In genomic region chr20:17570347-17571152, GRCh38 we compare ENCODE assay signal across 8 cellular contexts. TPM values are rescaled to one million over a fixed set of nuclear protein-coding genes. Genes with fewer than 3 reads are reported as not detected.
DNase-seq lines count a peak whose midpoint lies in the region; ATAC-seq and TF ChIP-seq lines count a peak whose summit lies in the region.

No MANE protein-coding gene starts in this region.

- POLR2A ChIA-PET in naive thymus-derived CD8-positive, alpha-beta T cell (lab: Charles Lee): interaction anchor here (0.7 to 2.2 kb wide), 9 partner anchors 40 to 1223 kb away, joined by 3 to 19 read pairs (median 4); partner anchors contain the start of genes KAT14, PET117 and RRBP1

- H3K27ac Mint-ChIP-seq in activated T-helper 1 cell treated with anti-CD3 and anti-CD28 coated beads, Interleukin-12 subunit alpha, Interleukin-12 subunit beta, Interleukin-2, Interleukin-4 antibody, amounts not matched to agents 30 ng/mL and 10 ng/mL and 1 ng/mL, durations not matched to agents 14 hours and 24 hours and 36 hours: peak overlapping the region; percentile 93
- H3K27ac Mint-ChIP-seq in naive thymus-derived CD8-positive, alpha-beta T cell: peak overlapping the region; percentile 75 to 98 (median 91)

- peak overlapping the region; percentile 89 for H3K4me3 Mint-ChIP-seq in activated T-helper 1 cell treated with anti-CD3 and anti-CD28 coated beads, Interleukin-12 subunit alpha, Interleukin-12 subunit beta, Interleukin-2, Interleukin-4 antibody, amounts not matched to agents 30 ng/mL and 10 ng/mL and 1 ng/mL, durations not matched to agents 14 hours and 24 hours and 36 hours
- H3K4me3 Mint-ChIP-seq in naive thymus-derived CD8-positive, alpha-beta T cell: peak overlapping the region; percentile 91 to 97 (median 94)

- H3K36me3 Mint-ChIP-seq in activated T-helper 1 cell treated with anti-CD3 and anti-CD28 coated beads, Interleukin-12 subunit alpha, Interleukin-12 subunit beta, Interleukin-2, Interleukin-4 antibody, amounts not matched to agents 30 ng/mL and 10 ng/mL and 1 ng/mL, durations not matched to agents 14 hours and 24 hours and 36 hours (ENCODE audit: low read depth): peaks cover 2% of the 10 kb centered on the region
- peaks cover 0 to 3% (median 2%) of the 10 kb centered on the region in 3 donors for H3K36me3 Mint-ChIP-seq in naive thymus-derived CD8-positive, alpha-beta T cell

- peak overlapping the region; percentile 84 for H3K4me3 ChIP-seq in fibroblast of villous mesenchyme (ENCODE audit: low read depth, low read length)

- peaks cover 6% of the 10 kb centered on the region for H3K27me3 Mint-ChIP-seq in activated T-helper 1 cell treated with anti-CD3 and anti-CD28 coated beads, Interleukin-12 subunit alpha, Interleukin-12 subunit beta, Interleukin-2, Interleukin-4 antibody, amounts not matched to agents 30 ng/mL and 10 ng/mL and 1 ng/mL, durations not matched to agents 14 hours and 24 hours and 36 hours (ENCODE audit: insufficient read depth)
- H3K27me3 Mint-ChIP-seq in naive thymus-derived CD8-positive, alpha-beta T cell: peaks cover 0 to 6% (median 0%) of the 10 kb centered on the region in 5 donors

- ATAC-seq in GM18858 (IDR thresholded peaks at IDR 0.05; ENCODE audit: unreplicated experiment) (peak; percentile 20), HG03064 (IDR thresholded peaks at IDR 0.05; ENCODE audit: low read depth, unreplicated experiment) (peak; percentile 33)
- peak; percentile 36 to 40 for ATAC-seq in naive thymus-derived CD8-positive, alpha-beta T cell

- TF ChIP-seq CTCF in fibroblast of villous mesenchyme (IDR thresholded peaks at IDR 0.05; ENCODE audit: insufficient read depth, low read depth, low read length): no peak

- peak in 13 of 14 donors; percentile 31 to 83 (median 66) for DNase-seq in C1 segment of cervical spinal cord (lab: John Stamatoyannopoulos, UW)
- DNase-seq in NCI-H446 treated with DMSO at 0.1 percent for 48 hours (lab: John Stamatoyannopoulos, UW): peak; percentile 31
- no peak for DNase-seq in activated T-helper 1 cell treated with anti-CD3 and anti-CD28 coated beads, Interleukin-12 subunit alpha, Interleukin-12 subunit beta, Interleukin-2, Interleukin-4 antibody, amounts not matched to agents 30 ng/mL and 10 ng/mL and 1 ng/mL, durations not matched to agents 14 hours and 24 hours and 36 hours (ENCODE audit: low spot score)
- peak; percentile 52 for DNase-seq in fibroblast of villous mesenchyme (ENCODE audit: low read depth)
- peak in 5 of 10 donors; percentile 3 to 40 (median 10) for DNase-seq in naive thymus-derived CD8-positive, alpha-beta T cell
- DNase-seq in epidermal melanocyte (ENCODE audit: insufficient read length, low spot score): no peak

- H3K4me1 Mint-ChIP-seq in activated T-helper 1 cell treated with anti-CD3 and anti-CD28 coated beads, Interleukin-12 subunit alpha, Interleukin-12 subunit beta, Interleukin-2, Interleukin-4 antibody, amounts not matched to agents 30 ng/mL and 10 ng/mL and 1 ng/mL, durations not matched to agents 14 hours and 24 hours and 36 hours (ENCODE audit: low read depth): peaks cover 23% of the 10 kb centered on the region
- H3K4me1 Mint-ChIP-seq in naive thymus-derived CD8-positive, alpha-beta T cell: peaks cover 19 to 37% (median 34%) of the 10 kb centered on the region in 4 donors

- H3K9me3 Mint-ChIP-seq in activated T-helper 1 cell treated with anti-CD3 and anti-CD28 coated beads, Interleukin-12 subunit alpha, Interleukin-12 subunit beta, Interleukin-2, Interleukin-4 antibody, amounts not matched to agents 30 ng/mL and 10 ng/mL and 1 ng/mL, durations not matched to agents 14 hours and 24 hours and 36 hours: no peaks in the 10 kb centered on the region
- peaks cover 0 to 3% (median 0%) of the 10 kb centered on the region in 9 donors for H3K9me3 Mint-ChIP-seq in naive thymus-derived CD8-positive, alpha-beta T cell

- intact Hi-C loops in activated T-helper 1 cell treated with anti-CD3 and anti-CD28 coated beads, Interleukin-12 subunit alpha, Interleukin-12 subunit beta, Interleukin-2, Interleukin-4 antibody, amounts not matched to agents 30 ng/mL and 10 ng/mL and 1 ng/mL, durations not matched to agents 14 hours and 24 hours and 36 hours (cut with micrococcal nuclease): loop anchor here (1.0 to 5.0 kb wide), 7 partner anchors 33 to 717 kb away; partner anchors contain the start of genes BFSP1, KAT14, MGME1 and PET117

RNA-seq across cellular contexts. Expression of gene DSTN, which starts 0.7 kb away (rescaled TPM):
- total RNA-seq in activated T-helper 1 cell treated with anti-CD3 and anti-CD28 coated beads, Interleukin-12 subunit alpha, Interleukin-12 subunit beta, Interleukin-2, Interleukin-4 antibody, amounts not matched to agents 30 ng/mL and 10 ng/mL and 1 ng/mL, durations not matched to agents 14 hours and 24 hours and 36 hours: 58.2 and 58.8 TPM in 2 replicates
- total RNA-seq in fibroblast of villous mesenchyme: 445 and 550 TPM in 2 replicates
- total RNA-seq in naive thymus-derived CD8-positive, alpha-beta T cell: 10 to 100 TPM; 28.4 to 31.9 TPM
- 100 to 1,000 TPM in 1 of 3 donors, 10 to 100 TPM in 2; 75.1 to 140 (median 81.6) TPM for polyA plus RNA-seq in naive thymus-derived CD8-positive, alpha-beta T cell

RNA-seq across cellular contexts. Expression of gene BFSP1, which starts 39.4 kb away (rescaled TPM):
- 0.76 and 0.80 TPM in 2 replicates for total RNA-seq in activated T-helper 1 cell treated with anti-CD3 and anti-CD28 coated beads, Interleukin-12 subunit alpha, Interleukin-12 subunit beta, Interleukin-2, Interleukin-4 antibody, amounts not matched to agents 30 ng/mL and 10 ng/mL and 1 ng/mL, durations not matched to agents 14 hours and 24 hours and 36 hours
- 2.9 and 4.7 TPM in 2 replicates for total RNA-seq in fibroblast of villous mesenchyme
- total RNA-seq in naive thymus-derived CD8-positive, alpha-beta T cell: not detected
- polyA plus RNA-seq in naive thymus-derived CD8-positive, alpha-beta T cell: 1 to 10 TPM in 1 of 3 donors, not detected in 2; 1.8 TPM

Comparison
In these comparisons a context has a peak if more than half of its experiments do, and no peak if none do; other contexts are left out.
1. DNase-seq: peak in C1 segment of cervical spinal cord (13 of 14), NCI-H446 treated with DMSO at 0.1 percent for 48 hours (single experiment) and fibroblast of villous mesenchyme (single experiment); none in activated T-helper 1 cell treated with anti-CD3 and anti-CD28 coated beads, Interleukin-12 subunit alpha, Interleukin-12 subunit beta, Interleukin-2, Interleukin-4 antibody, amounts not matched to agents 30 ng/mL and 10 ng/mL and 1 ng/mL, durations not matched to agents 14 hours and 24 hours and 36 hours (single experiment) and epidermal melanocyte (single experiment).
2. Peak in every context shown above with its lines, with median percentiles within 50 percentile points of each other: ATAC-seq.